ENCODE assay signal across 12 cellular contexts in the genomic region with DNA sequence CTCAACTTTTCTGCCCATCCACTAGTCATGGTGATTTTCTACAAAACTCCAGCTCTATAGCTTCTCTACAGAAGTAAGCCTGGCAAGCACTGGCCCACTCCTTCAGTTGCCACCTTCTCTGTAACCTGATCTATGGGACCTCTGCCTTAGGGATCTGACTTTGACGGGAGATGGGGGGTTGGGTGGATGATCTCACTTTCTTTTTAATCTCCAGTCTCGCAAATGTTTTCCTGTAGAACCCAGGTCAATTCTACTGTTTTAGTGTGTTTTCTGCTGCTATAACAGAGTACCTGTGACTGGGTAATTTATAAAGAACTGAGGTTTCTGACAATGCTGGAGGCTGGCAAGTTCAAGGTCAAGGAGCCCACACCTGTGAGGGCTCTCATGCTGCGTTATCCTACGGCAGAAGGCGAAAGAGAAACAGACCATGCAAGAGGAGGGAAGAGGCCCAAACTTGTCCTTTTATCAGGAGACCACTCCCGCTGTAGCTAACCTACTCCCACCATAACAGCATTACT.
"Had no signal": no experiment of that assay in that cellular context is flagged by ENCODE, and none has a peak within 500 bp of the region (broad histone marks: within the 10 kb centered on the region; RNA-seq: fewer than 3 reads in every experiment).

No MANE protein-coding gene starts in this region.

- H3K27me3 ChIP-seq: dorsolateral prefrontal cortex, stomach, vagina had no signal

- H3K27ac ChIP-seq: dorsolateral prefrontal cortex, skin epidermis, stomach, vagina had no signal

- H3K4me3 ChIP-seq: skin epidermis, stomach, vagina had no signal

- H3K27me3 Mint-ChIP-seq: naive B cell had no signal

- ATAC-seq: activated T-cell treated with anti-CD3 and anti-CD28 coated beads, Interleukin-2, amount 50 U/mL, for 4 hours; esophagus mucosa had no signal

- H3K36me3 Mint-ChIP-seq: activated CD4-positive, alpha-beta memory T cell treated with anti-CD3 and anti-CD28 coated beads for 36 hours; activated naive CD8-positive, alpha-beta T cell treated with anti-CD3 and anti-CD28 coated beads for 36 hours; naive B cell had no signal

- H3K9me3 ChIP-seq: stomach, vagina had no signal

- H3K4me3 Mint-ChIP-seq: activated CD4-positive, alpha-beta memory T cell treated with anti-CD3 and anti-CD28 coated beads for 36 hours; activated naive CD8-positive, alpha-beta T cell treated with anti-CD3 and anti-CD28 coated beads for 36 hours; activated T-cell treated with anti-CD3 and anti-CD28 coated beads, Interleukin-2, amount 50 U/mL, for 4 hours; naive B cell had no signal

- H3K27ac Mint-ChIP-seq: activated CD4-positive, alpha-beta memory T cell treated with anti-CD3 and anti-CD28 coated beads for 36 hours; activated naive CD8-positive, alpha-beta T cell treated with anti-CD3 and anti-CD28 coated beads for 36 hours; naive B cell had no signal

- FAIRE-seq: bronchial epithelial cell had no signal

- DNase-seq: activated CD4-positive, alpha-beta memory T cell treated with anti-CD3 and anti-CD28 coated beads for 36 hours; activated gamma-delta T cell; activated naive CD8-positive, alpha-beta T cell treated with anti-CD3 and anti-CD28 coated beads for 36 hours; activated T-cell treated with anti-CD3 and anti-CD28 coated beads, Interleukin-2, amount 50 U/mL, for 4 hours; aorta; stomach had no signal

- H3K4me1 Mint-ChIP-seq: naive B cell had no signal

- H3K36me3 ChIP-seq: stomach, vagina had no signal

- H3K9me3 Mint-ChIP-seq: activated CD4-positive, alpha-beta memory T cell treated with anti-CD3 and anti-CD28 coated beads for 36 hours; activated T-cell treated with anti-CD3 and anti-CD28 coated beads, Interleukin-2, amount 50 U/mL, for 4 hours; naive B cell had no signal
